Comparison of ENCODE assay signal across 19 cellular contexts in genomic region chr2:217125004-217125403, GRCh38.
"Had no signal": no experiment of that assay in that cellular context is flagged by ENCODE, and none has a peak within 500 bp of the region (broad histone marks: within the 10 kb centered on the region; RNA-seq: fewer than 3 reads in every experiment).

No MANE protein-coding gene starts in this region.

- ATAC-seq: effector memory CD8-positive, alpha-beta T cell; left lung; naive thymus-derived CD4-positive, alpha-beta T cell; stimulated activated effector memory CD8-positive, alpha-beta T cell treated with anti-CD3 and anti-CD28 coated beads, Interleukin-12 subunit alpha, Interleukin-12 subunit beta, amount 100 ng/mL, for 72 hours; stimulated activated naive CD8-positive, alpha-beta T cell treated with anti-CD3 and anti-CD28 coated beads, Interleukin-15, amount 100 ng/mL, for 72 hours had no signal

- H3K9me3 ChIP-seq: esophagus squamous epithelium, left lung, neutrophil, testis, tibial nerve had no signal

- H3K27me3 ChIP-seq: esophagus squamous epithelium, left lung, testis, tibial nerve had no signal

- H3K4me1 ChIP-seq: esophagus squamous epithelium, left lung, testis, tibial nerve had no signal

- H3K36me3 ChIP-seq: esophagus squamous epithelium, left lung, neutrophil, tibial nerve had no signal

- H3K4me3 ChIP-seq: esophagus squamous epithelium, left lung, lung, testis, tibial nerve had no signal

- H3K27ac Mint-ChIP-seq: dendritic cell treated with granulocyte-macrophage colony-stimulating factor and Interleukin-4, amounts not matched to agents 40 ng/mL and 50 ng/mL, for 4 days; effector memory CD8-positive, alpha-beta T cell; naive thymus-derived CD4-positive, alpha-beta T cell; nephron progenitor cell; stimulated activated effector memory CD8-positive, alpha-beta T cell treated with anti-CD3 and anti-CD28 coated beads, Interleukin-12 subunit alpha, Interleukin-12 subunit beta, amount 100 ng/mL, for 72 hours; stimulated activated naive CD8-positive, alpha-beta T cell treated with anti-CD3 and anti-CD28 coated beads, Interleukin-15, amount 100 ng/mL, for 72 hours had no signal

- H3K27ac ChIP-seq: epithelial cell of prostate, esophagus squamous epithelium, left lung, neutrophil, testis, tibial nerve had no signal

- DNase-seq: cerebellar nuclear complex; effector memory CD8-positive, alpha-beta T cell; esophagus squamous epithelium; foreskin melanocyte; islet precursor cell; left lung; mesendoderm; naive thymus-derived CD4-positive, alpha-beta T cell; nephron progenitor cell; stimulated activated CD4-positive, alpha-beta T cell treated with anti-CD3 and anti-CD28 coated beads, Interleukin-4, amount 100 ng/mL, for 1 hour; stimulated activated CD8-positive, alpha-beta memory T cell treated with anti-CD3 and anti-CD28 coated beads, Interleukin-4, amount 100 ng/mL, for 48 hours; stimulated activated naive CD8-positive, alpha-beta T cell treated with anti-CD3 and anti-CD28 coated beads, Interleukin-15, amount 100 ng/mL, for 72 hours; testis had no signal

- H3K36me3 Mint-ChIP-seq: naive thymus-derived CD4-positive, alpha-beta T cell; stimulated activated effector memory CD8-positive, alpha-beta T cell treated with anti-CD3 and anti-CD28 coated beads, Interleukin-12 subunit alpha, Interleukin-12 subunit beta, amount 100 ng/mL, for 72 hours had no signal

- H3K9me3 Mint-ChIP-seq: dendritic cell treated with granulocyte-macrophage colony-stimulating factor and Interleukin-4, amounts not matched to agents 40 ng/mL and 50 ng/mL, for 4 days; nephron progenitor cell; stimulated activated naive CD8-positive, alpha-beta T cell treated with anti-CD3 and anti-CD28 coated beads, Interleukin-15, amount 100 ng/mL, for 72 hours had no signal

- H3K4me3 Mint-ChIP-seq: dendritic cell treated with granulocyte-macrophage colony-stimulating factor and Interleukin-4, amounts not matched to agents 40 ng/mL and 50 ng/mL, for 4 days; effector memory CD8-positive, alpha-beta T cell; naive thymus-derived CD4-positive, alpha-beta T cell; nephron progenitor cell; stimulated activated effector memory CD8-positive, alpha-beta T cell treated with anti-CD3 and anti-CD28 coated beads, Interleukin-12 subunit alpha, Interleukin-12 subunit beta, amount 100 ng/mL, for 72 hours; stimulated activated naive CD8-positive, alpha-beta T cell treated with anti-CD3 and anti-CD28 coated beads, Interleukin-15, amount 100 ng/mL, for 72 hours had no signal

- H3K4me1 Mint-ChIP-seq: naive thymus-derived CD4-positive, alpha-beta T cell; stimulated activated effector memory CD8-positive, alpha-beta T cell treated with anti-CD3 and anti-CD28 coated beads, Interleukin-12 subunit alpha, Interleukin-12 subunit beta, amount 100 ng/mL, for 72 hours; stimulated activated naive CD8-positive, alpha-beta T cell treated with anti-CD3 and anti-CD28 coated beads, Interleukin-15, amount 100 ng/mL, for 72 hours had no signal
